ENCODE assay signal across 8 cellular contexts in the genomic region with DNA sequence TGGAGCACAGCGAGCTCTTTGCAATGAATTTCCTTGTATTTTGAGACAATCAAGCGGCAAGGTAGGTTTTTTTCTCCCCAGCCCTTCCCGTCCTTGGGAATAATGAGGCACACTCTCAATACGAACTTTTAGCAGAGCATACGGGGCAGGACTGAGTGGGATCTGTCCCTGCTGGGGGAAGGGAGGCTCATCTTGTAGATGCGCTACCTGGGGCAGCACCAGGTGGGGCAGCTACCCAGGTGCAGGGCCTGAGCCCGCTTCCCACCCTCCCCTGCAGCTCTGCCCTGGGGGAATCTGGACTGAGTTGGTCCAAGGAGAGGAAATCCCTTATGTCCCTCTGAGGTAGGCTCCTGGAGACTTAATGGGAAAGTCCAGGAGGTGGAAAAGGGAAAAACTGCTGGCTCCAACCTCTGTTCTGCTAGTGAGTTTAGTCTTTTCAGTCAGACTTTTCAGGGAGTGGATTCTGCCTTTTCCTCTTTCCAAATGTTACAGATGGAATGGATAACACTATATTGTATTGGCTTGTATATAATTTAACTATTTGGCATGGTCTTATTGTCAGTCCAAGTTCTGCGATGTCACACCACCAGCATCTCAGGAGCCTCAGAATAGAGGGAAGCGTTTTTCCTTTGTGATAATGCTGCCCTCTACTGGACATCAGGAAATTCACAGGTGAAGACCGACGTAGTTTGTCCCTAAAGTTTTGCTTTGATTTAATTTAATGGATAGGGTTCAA. TPM values are rescaled to one million over a fixed set of nuclear protein-coding genes. Genes with fewer than 3 reads are reported as not detected.
A peak's percentile ranks its signal among the peaks of the same experiment; 100 is the strongest.
DNase-seq lines count a peak whose midpoint lies in the region; ATAC-seq and FAIRE-seq lines count a peak whose summit lies in the region.

No MANE protein-coding gene starts in this region.

- FAIRE-seq in HTR-8/SVneo (lab: Jason Lieb, UNC) = no peak

- no peak for ATAC-seq in HG03280 (IDR thresholded peaks at IDR 0.05; ENCODE audit: unreplicated experiment)

- peak; percentile 19 for DNase-seq in stimulated activated CD4-positive, alpha-beta T cell treated with anti-CD3 and anti-CD28 coated beads, Interleukin-4, amount 100 ng/mL, for 24 hours
- no peak for DNase-seq in stimulated activated CD4-positive, alpha-beta T cell treated with anti-CD3 and anti-CD28 coated beads, Interleukin-1b, Interleukin-23, amount 100 ng/mL, for 48 hours
- DNase-seq in HTR-8/SVneo (ENCODE audit: insufficient read length, low spot score) (peak; percentile 41), SHP77 (lab: John Stamatoyannopoulos, UW) (peak; percentile 1 to 3), epidermal melanocyte (ENCODE audit: insufficient read length, low spot score) (peak; percentile 67), myocyte (ENCODE audit: low read depth) (peak; percentile 56), NCI-H2029 treated with DMSO at 0.1 percent for 48 hours (lab: John Stamatoyannopoulos, UW) (no peak)

RNA-seq across cellular contexts. Expression of a gene that starts 9.6 kb away (rescaled TPM):
- not detected in 2 replicates for total RNA-seq in myocyte
- not detected for polyA plus RNA-seq in myocyte (2012)

RNA-seq across cellular contexts. Expression of a gene that starts 32.6 kb away (rescaled TPM):
- total RNA-seq in myocyte = not detected in 2 replicates
- not detected for polyA plus RNA-seq in myocyte (2012)

Comparison
In these comparisons a context has a peak if more than half of its experiments do, and no peak if none do; other contexts are left out.
1. DNase-seq: peak in stimulated activated CD4-positive, alpha-beta T cell treated with anti-CD3 and anti-CD28 coated beads, Interleukin-4, amount 100 ng/mL, for 24 hours (single experiment), HTR-8/SVneo (single experiment), SHP77 (2 of 2), epidermal melanocyte (single experiment) and myocyte (single experiment); none in stimulated activated CD4-positive, alpha-beta T cell treated with anti-CD3 and anti-CD28 coated beads, Interleukin-1b, Interleukin-23, amount 100 ng/mL, for 48 hours (single experiment) and NCI-H2029 treated with DMSO at 0.1 percent for 48 hours (single experiment).